1 cellular context compared by ENCODE assay signal in the genomic region with DNA sequence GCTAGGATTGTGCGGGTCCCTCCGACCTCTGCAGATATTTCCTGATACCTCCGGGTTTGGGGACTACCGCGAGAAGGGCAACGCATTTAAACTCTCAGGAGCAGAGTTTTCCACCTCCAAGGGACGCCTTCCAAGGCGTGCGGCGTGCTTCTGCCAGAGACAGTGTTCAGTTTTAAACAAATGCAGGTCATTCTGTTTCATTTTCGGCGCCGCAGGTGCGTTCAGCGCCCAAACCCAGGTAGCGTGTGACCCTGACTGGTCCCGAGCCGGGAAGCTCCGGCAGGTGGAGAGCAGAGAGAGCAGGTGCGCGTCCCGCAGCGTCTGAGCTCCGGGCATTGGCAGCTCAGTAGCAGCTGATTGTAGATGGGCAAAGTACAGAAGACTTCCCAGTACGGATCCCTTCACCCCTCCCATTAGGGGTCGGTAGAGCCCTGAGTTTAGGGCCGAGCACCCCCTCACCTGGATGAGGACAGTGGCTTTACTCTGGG.
TF ChIP-seq lines count a peak whose summit lies in the region.

No MANE protein-coding gene starts in this region.

TF ChIP-seq in HepG2, 621 proteins besides CTCF, POLR2A, EP300 and RAD21 (continued from another document):
- TF ChIP-seq, protein P1, sequence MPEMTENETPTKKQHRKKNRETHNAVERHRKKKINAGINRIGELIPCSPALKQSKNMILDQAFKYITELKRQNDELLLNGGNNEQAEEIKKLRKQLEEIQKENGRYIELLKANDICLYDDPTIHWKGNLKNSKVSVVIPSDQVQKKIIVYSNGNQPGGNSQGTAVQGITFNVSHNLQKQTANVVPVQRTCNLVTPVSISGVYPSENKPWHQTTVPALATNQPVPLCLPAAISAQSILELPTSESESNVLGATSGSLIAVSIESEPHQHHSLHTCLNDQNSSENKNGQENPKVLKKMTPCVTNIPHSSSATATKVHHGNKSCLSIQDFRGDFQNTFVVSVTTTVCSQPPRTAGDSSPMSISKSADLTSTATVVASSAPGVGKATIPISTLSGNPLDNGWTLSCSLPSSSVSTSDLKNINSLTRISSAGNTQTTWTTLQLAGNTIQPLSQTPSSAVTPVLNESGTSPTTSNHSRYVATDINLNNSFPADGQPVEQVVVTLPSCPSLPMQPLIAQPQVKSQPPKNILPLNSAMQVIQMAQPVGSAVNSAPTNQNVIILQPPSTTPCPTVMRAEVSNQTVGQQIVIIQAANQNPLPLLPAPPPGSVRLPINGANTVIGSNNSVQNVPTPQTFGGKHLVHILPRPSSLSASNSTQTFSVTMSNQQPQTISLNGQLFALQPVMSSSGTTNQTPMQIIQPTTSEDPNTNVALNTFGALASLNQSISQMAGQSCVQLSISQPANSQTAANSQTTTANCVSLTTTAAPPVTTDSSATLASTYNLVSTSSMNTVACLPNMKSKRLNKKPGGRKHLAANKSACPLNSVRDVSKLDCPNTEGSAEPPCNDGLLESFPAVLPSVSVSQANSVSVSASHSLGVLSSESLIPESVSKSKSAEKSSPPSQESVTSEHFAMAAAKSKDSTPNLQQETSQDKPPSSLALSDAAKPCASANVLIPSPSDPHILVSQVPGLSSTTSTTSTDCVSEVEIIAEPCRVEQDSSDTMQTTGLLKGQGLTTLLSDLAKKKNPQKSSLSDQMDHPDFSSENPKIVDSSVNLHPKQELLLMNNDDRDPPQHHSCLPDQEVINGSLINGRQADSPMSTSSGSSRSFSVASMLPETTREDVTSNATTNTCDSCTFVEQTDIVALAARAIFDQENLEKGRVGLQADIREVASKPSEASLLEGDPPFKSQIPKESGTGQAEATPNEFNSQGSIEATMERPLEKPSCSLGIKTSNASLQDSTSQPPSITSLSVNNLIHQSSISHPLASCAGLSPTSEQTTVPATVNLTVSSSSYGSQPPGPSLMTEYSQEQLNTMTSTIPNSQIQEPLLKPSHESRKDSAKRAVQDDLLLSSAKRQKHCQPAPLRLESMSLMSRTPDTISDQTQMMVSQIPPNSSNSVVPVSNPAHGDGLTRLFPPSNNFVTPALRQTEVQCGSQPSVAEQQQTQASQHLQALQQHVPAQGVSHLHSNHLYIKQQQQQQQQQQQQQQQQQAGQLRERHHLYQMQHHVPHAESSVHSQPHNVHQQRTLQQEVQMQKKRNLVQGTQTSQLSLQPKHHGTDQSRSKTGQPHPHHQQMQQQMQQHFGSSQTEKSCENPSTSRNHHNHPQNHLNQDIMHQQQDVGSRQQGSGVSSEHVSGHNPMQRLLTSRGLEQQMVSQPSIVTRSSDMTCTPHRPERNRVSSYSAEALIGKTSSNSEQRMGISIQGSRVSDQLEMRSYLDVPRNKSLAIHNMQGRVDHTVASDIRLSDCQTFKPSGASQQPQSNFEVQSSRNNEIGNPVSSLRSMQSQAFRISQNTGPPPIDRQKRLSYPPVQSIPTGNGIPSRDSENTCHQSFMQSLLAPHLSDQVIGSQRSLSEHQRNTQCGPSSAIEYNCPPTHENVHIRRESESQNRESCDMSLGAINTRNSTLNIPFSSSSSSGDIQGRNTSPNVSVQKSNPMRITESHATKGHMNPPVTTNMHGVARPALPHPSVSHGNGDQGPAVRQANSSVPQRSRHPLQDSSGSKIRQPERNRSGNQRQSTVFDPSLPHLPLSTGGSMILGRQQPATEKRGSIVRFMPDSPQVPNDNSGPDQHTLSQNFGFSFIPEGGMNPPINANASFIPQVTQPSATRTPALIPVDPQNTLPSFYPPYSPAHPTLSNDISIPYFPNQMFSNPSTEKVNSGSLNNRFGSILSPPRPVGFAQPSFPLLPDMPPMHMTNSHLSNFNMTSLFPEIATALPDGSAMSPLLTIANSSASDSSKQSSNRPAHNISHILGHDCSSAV (CRISPR knock-in tag; IDR thresholded peaks at IDR 0.05; ENCODE audit: borderline replicate concordance) = no peak
- TF ChIP-seq ZNF350 (CRISPR knock-in tag; IDR thresholded peaks at IDR 0.05; ENCODE audit: borderline replicate concordance, low read depth) (no peak), PATZ1 (CRISPR knock-in tag; IDR thresholded peaks at IDR 0.05) (no peak), HNF4A (CRISPR knock-in tag; IDR thresholded peaks at IDR 0.05) (no peak), ZFP1 (CRISPR knock-in tag; IDR thresholded peaks at IDR 0.05) (no peak), ZBTB4 (CRISPR knock-in tag; IDR thresholded peaks at IDR 0.05; ENCODE audit: borderline replicate concordance) (no peak), PPARG (CRISPR knock-in tag; conservative IDR thresholded peaks at IDR 0.05) (no peak), CHD2 (IDR thresholded peaks at IDR 0.05; ENCODE audit: low read depth, low read length) (peak; percentile 79), ZNF570 (CRISPR knock-in tag; IDR thresholded peaks at IDR 0.05; ENCODE audit: borderline replicate concordance) (no peak), ZFP37 (CRISPR knock-in tag; IDR thresholded peaks at IDR 0.05; ENCODE audit: borderline replicate concordance) (0 out of 2 replicates have a peak, but pooled peaks have one; percentile 47), PRDM15 (CRISPR knock-in tag; IDR thresholded peaks at IDR 0.05) (no peak), REL (CRISPR knock-in tag; conservative IDR thresholded peaks at IDR 0.05) (no peak)
